22 cellular contexts compared by ENCODE assay signal in the genomic region with DNA sequence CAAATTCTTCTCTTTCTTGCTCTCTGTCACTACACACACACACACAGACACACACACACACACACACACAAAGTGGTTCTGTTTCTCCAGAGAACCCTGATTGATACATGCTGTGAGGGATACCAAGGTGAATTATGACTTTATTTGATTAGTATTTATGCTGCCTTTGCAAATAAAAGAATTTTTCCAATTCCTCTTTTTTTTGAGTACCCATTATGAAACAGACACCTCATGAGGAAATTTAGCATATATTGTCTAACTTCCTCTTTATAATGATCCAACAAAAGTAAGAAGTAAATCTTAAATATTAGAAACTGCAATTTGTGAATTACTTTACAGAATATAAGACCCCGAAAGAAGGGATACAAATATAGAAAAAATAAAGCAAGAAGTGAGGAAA. TPM values are rescaled to one million over a fixed set of nuclear protein-coding genes. Genes with fewer than 3 reads are reported as not detected.
DNase-seq lines count a peak whose midpoint lies in the region; ATAC-seq, FAIRE-seq and TF ChIP-seq lines count a peak whose summit lies in the region.
"Had no signal": no experiment of that assay in that cellular context is flagged by ENCODE, and none has a peak within 500 bp of the region (broad histone marks: within the 10 kb centered on the region; RNA-seq: fewer than 3 reads in every experiment).

No MANE protein-coding gene starts in this region.

- no peaks in the 10 kb centered on the region for H3K9me3 ChIP-seq in K562 (replicated peaks; ENCODE audit: control insufficient read depth, insufficient read depth, low read depth, low read length)
- H3K9me3 ChIP-seq: BLaER1 treated with 17β-estradiol and CSF1 and Interleukin-3, amounts not matched to agents 10 nM and 100 nM; SK-N-SH had no signal

- CTCF ChIA-PET in K562 (lab: Yijun Ruan, JAX; ENCODE audit: low intra/inter-chr PET ratio), result no interaction called here

- BruUV-seq in K562 (replicated peaks; lab: Mats Ljungman, UMichigan), result no TSS peak

- H3K4me3 ChIP-seq in HL-60 (replicated peaks; ENCODE audit: insufficient read depth, low read length) (no peak overlapping the region), K562 (no peak overlapping the region)
- H3K4me3 ChIP-seq: BLaER1 treated with 17β-estradiol and CSF1 and Interleukin-3, amounts not matched to agents 10 nM and 100 nM had no signal

- intact Hi-C loops in K562 (cut with micrococcal nuclease), result no loop called here

- POLR2A ChIA-PET in K562 (lab: Yijun Ruan, JAX), result no interaction called here

- H3K4me2 ChIP-seq in K562 (ENCODE audit: insufficient read depth, low read length), result no peak overlapping the region
- H3K4me2 ChIP-seq: SK-N-SH had no signal

- TF ChIP-seq EP300 in K562 (IDR thresholded peaks at IDR 0.05; ENCODE audit: low read length), result no peak

- no peak overlapping the region for H2AFZ ChIP-seq in K562 (ENCODE audit: low read depth, low read length)

- no peaks in the 10 kb centered on the region for H3K36me3 ChIP-seq in K562 (ENCODE audit: control insufficient read depth, insufficient read depth, low read length)
- H3K36me3 ChIP-seq: BLaER1 treated with 17β-estradiol and CSF1 and Interleukin-3, amounts not matched to agents 10 nM and 100 nM had no signal

- no peak overlapping the region for H3K9ac ChIP-seq in K562 (ENCODE audit: insufficient read depth in 1 of 2, low read depth in 2 of 2, low read length in 2 of 2)
- H3K9ac ChIP-seq: BLaER1 treated with 17β-estradiol and CSF1 and Interleukin-3, amounts not matched to agents 10 nM and 100 nM; SK-N-SH had no signal

- no peak for TF ChIP-seq POLR2A in K562 (conservative IDR thresholded peaks at IDR 0.05)

- no peaks in the 10 kb centered on the region; a peak in 1 of 5 replicates for H3K4me1 ChIP-seq in K562 (replicated peaks in 1 of 2; ENCODE audit: control insufficient read depth in 2 of 2, insufficient read depth in 2 of 2, low read length in 2 of 2)

- in situ Hi-C loops in K562 (cut with MboI), result no loop called here

- H3K9me1 ChIP-seq in K562 (ENCODE audit: control insufficient read depth, insufficient read depth, low read length), result no peaks in the 10 kb centered on the region

- WGBS in K562 (ENCODE audit: insufficient coverage, low coverage, missing lambda C conversion rate), result 0% methylated on average over 1 of the region's 1 CpG

- TF ChIP-seq CTCF in HL-60 (IDR thresholded peaks at IDR 0.05; ENCODE audit: insufficient read depth, low read length) (no peak), K562 (IDR thresholded peaks at IDR 0.05 in 2 of 3, conservative IDR thresholded peaks at IDR 0.05 in 1 of 3; ENCODE audit: insufficient read depth in 2 of 3, low read depth in 1 of 3, low read length in 3 of 3) (no peak)

- no peak for DNase-seq in HL-60 (ENCODE audit: low read depth in 1 of 2, low spot score in 1 of 2)
- peak; percentile 71 for DNase-seq in MV-4-11 (lab: John Stamatoyannopoulos, UW)
- DNase-seq in SIG-M5 treated with dmso at 0.1 percent for 504 hours (lab: John Stamatoyannopoulos, UW; ENCODE audit: unreplicated experiment), result peak; percentile 56
- DNase-seq in K562 (ENCODE audit: extremely low read depth in 1 of 4, low spot score in 3 of 4), result no peak
- DNase-seq in NCI-H128 (lab: John Stamatoyannopoulos, UW; ENCODE audit: unreplicated experiment), result no peak
- no peak for DNase-seq in DMS153 treated with DMSO at 0.1 percent for 48 hours (lab: John Stamatoyannopoulos, UW; ENCODE audit: unreplicated experiment)
- DNase-seq: COR-L47, GOT3, NCI-H1105, NCI-H1694 treated with DMSO at 0.1 percent for 48 hours, NCI-H2227 treated with DMSO at 0.1 percent for 48 hours, NCI-H524, Right ventricle myocardium superior, SK-N-SH, T1000 had no signal

- no peak for ATAC-seq in K562
- no peak for ATAC-seq in GM21786 (IDR thresholded peaks at IDR 0.05; ENCODE audit: unreplicated experiment)
- no peak for ATAC-seq in GM21825 (IDR thresholded peaks at IDR 0.05; ENCODE audit: unreplicated experiment)
- ATAC-seq: HCT116 had no signal

- H3K27me3 ChIP-seq in HL-60 (ENCODE audit: insufficient read depth, poor library complexity, severe bottlenecking) (no peaks in the 10 kb centered on the region), K562 (ENCODE audit: control insufficient read depth in 2 of 2, insufficient read depth in 2 of 2, low read length in 2 of 2) (peaks cover 0 to 4% of the 10 kb centered on the region in 2 experiments)
- H3K27me3 ChIP-seq: BLaER1 treated with 17β-estradiol and CSF1 and Interleukin-3, amounts not matched to agents 10 nM and 100 nM had no signal

- peak overlapping the region; percentile 54 for H3K27ac ChIP-seq in HL-60 (replicated peaks)
- H3K27ac ChIP-seq in K562 (ENCODE audit: extremely low read depth, low read depth, low read length), result no peak overlapping the region

- TF ChIP-seq RAD21 in K562 (CRISPR knock-in tag; conservative IDR thresholded peaks at IDR 0.05 in 1 of 2, IDR thresholded peaks at IDR 0.05 in 1 of 2), result no peak

- FAIRE-seq in K562 (lab: Jason Lieb, UNC), result no peak
- FAIRE-seq: GM12891, GM19239 had no signal

- H3K79me2 ChIP-seq in K562 (ENCODE audit: control insufficient read depth, insufficient read depth, low read length), result no peaks in the 10 kb centered on the region

- no peaks in the 10 kb centered on the region for H4K20me1 ChIP-seq in K562 (replicated peaks; ENCODE audit: control insufficient read depth, insufficient read depth, low read length)
- H4K20me1 ChIP-seq: BLaER1 treated with 17β-estradiol and CSF1 and Interleukin-3, amounts not matched to agents 10 nM and 100 nM had no signal

TF ChIP-seq in K562, 482 proteins besides CTCF, POLR2A, EP300 and RAD21:
- TF ChIP-seq, protein P1, sequence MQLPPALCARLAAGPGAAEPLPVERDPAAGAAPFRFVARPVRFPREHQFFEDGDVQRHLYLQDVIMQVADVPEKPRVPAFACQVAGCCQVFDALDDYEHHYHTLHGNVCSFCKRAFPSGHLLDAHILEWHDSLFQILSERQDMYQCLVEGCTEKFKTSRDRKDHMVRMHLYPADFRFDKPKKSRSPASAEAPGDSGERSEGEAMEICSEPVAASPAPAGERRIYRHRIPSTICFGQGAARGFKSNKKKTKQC (CRISPR knock-in tag; IDR thresholded peaks at IDR 0.05), result no peak
- TF ChIP-seq ZNF316 (IDR thresholded peaks at IDR 0.05), result peak; percentile 49
- TF ChIP-seq MBD2 (IDR thresholded peaks at IDR 0.05; ENCODE audit: borderline replicate concordance, low read depth), result no peak
- 0 out of 2 replicates have a peak, but pooled peaks have one; percentile 33 for TF ChIP-seq C11orf30 (IDR thresholded peaks at IDR 0.05; ENCODE audit: low read depth)
TF ChIP-seq in K562: peak in this region for 2.

RNA-seq across cellular contexts. Expression of gene RAB28, which starts 14.3 kb away (rescaled TPM):
- total RNA-seq in K562 (2011; cell fraction: chromatin; rRNA removed; ENCODE audit: low replicate concordance), result 18.1 and 35.6 TPM in 2 replicates
- total RNA-seq in K562 (2011; cell fraction: nucleolus; rRNA removed), result 8.5 and 12.8 TPM in 2 replicates
- total RNA-seq in K562 (2011; cell fraction: nucleoplasm; rRNA removed), result 17.7 and 29.4 TPM in 2 replicates
- total RNA-seq in K562 (2014; rRNA removed) (11.1 and 11.7 TPM in 2 replicates), K562 (2014; rRNA removed; fragmentation: Illumina TruSeq; extraction: Trizol) (23.0 and 26.2 TPM in 2 replicates), K562 (2015; rRNA removed; fragmentation: Illumina TruSeq; extraction: Trizol) (24.1 and 30.0 TPM in 2 replicates), K562 (2021) (17.5 and 18.0 TPM in 2 replicates)
- polyA plus RNA-seq in K562 (2011; rRNA removed) (34.2 and 40.4 TPM in 2 replicates), K562 (2014; fragmentation: Illumina TruSeq; extraction: Trizol) (23.2 and 25.5 TPM in 2 replicates), K562 (2014; fragmentation: Nextera tagmentation; extraction: Ambion mirVana) (1 to 10 TPM; 6.7 to 9.5 TPM), K562 (2014; rRNA removed) (24.3 and 27.2 TPM in 2 replicates)
- 10.8 and 21.3 TPM in 2 replicates for polyA plus RNA-seq in K562 (2011; cell fraction: cytosol; rRNA removed)
- polyA plus RNA-seq in K562 (2011; cell fraction: nucleus; rRNA removed), result 19.7 and 26.9 TPM in 2 replicates
- polyA plus RNA-seq in K562 (2012), result 16.9 and 20.4 TPM in 2 replicates
- polyA minus RNA-seq in K562 (2011; rRNA and poly(A)+ RNA removed), result 17.5 and 25.7 TPM in 2 replicates
- 7.4 and 12.3 TPM in 2 replicates for polyA minus RNA-seq in K562 (2011; cell fraction: cytosol; rRNA and poly(A)+ RNA removed)
- 22.5 and 33.3 TPM in 2 replicates for polyA minus RNA-seq in K562 (2011; cell fraction: nucleus; rRNA and poly(A)+ RNA removed)

RNA-seq across cellular contexts. Expression of gene NKX3-2, which starts 45.8 kb away (rescaled TPM):
- total RNA-seq in K562 (2011; cell fraction: chromatin; rRNA removed; ENCODE audit: low replicate concordance), result 0.42 and 0.74 TPM in 2 replicates
- total RNA-seq in K562 (2011; cell fraction: nucleolus; rRNA removed), result 0.79 and 1.0 TPM in 2 replicates
- 0.51 and 0.61 TPM in 2 replicates for total RNA-seq in K562 (2011; cell fraction: nucleoplasm; rRNA removed)
- total RNA-seq in K562 (2014; rRNA removed) (0.32 and 0.73 TPM in 2 replicates), K562 (2014; rRNA removed; fragmentation: Illumina TruSeq; extraction: Trizol) (0.06 and 0.15 TPM in 2 replicates), K562 (2015; rRNA removed; fragmentation: Illumina TruSeq; extraction: Trizol) (0.54 and 0.60 TPM in 2 replicates), K562 (2021) (0.69 and 0.85 TPM in 2 replicates)
- polyA plus RNA-seq in K562 (2011; rRNA removed) (0.22 and 0.49 TPM in 2 replicates), K562 (2014; fragmentation: Illumina TruSeq; extraction: Trizol) (0.16 and 0.26 TPM in 2 replicates), K562 (2014; fragmentation: Nextera tagmentation; extraction: Ambion mirVana) (under 1 TPM in 1 of 2 experiments, not detected in 1; 0.03 TPM), K562 (2014; rRNA removed) (0.81 and 1.1 TPM in 2 replicates)
- 0.51 and 0.52 TPM in 2 replicates for polyA plus RNA-seq in K562 (2011; cell fraction: cytosol; rRNA removed)
- 1.9 and 2.1 TPM in 2 replicates for polyA plus RNA-seq in K562 (2011; cell fraction: nucleus; rRNA removed)
- polyA plus RNA-seq in K562 (2012), result 0.84 and 0.85 TPM in 2 replicates
- 0.11 and 0.12 TPM in 2 replicates for polyA minus RNA-seq in K562 (2011; rRNA and poly(A)+ RNA removed)
- 0.29 and 0.46 TPM in 2 replicates for polyA minus RNA-seq in K562 (2011; cell fraction: cytosol; rRNA and poly(A)+ RNA removed)
- polyA minus RNA-seq in K562 (2011; cell fraction: nucleus; rRNA and poly(A)+ RNA removed), result 0.40 and 1.00 TPM in 2 replicates
- total RNA-seq: Right ventricle myocardium superior; T-helper 1 cell treated with Interleukin-12 subunit alpha and Interleukin-12 subunit beta and Interleukin-4 antibody, amounts not matched to agents 30 ng/mL and 1 ng/mL, for 36 hours had no signal

Comparison
In these comparisons a context has a peak if more than half of its experiments do, and no peak if none do; other contexts are left out.
1. DNase-seq: peak in MV-4-11 (single experiment) and SIG-M5 treated with dmso at 0.1 percent for 504 hours (single experiment); none in HL-60 (0 of 2), K562 (0 of 4), NCI-H128 (single experiment) and DMS153 treated with DMSO at 0.1 percent for 48 hours (single experiment).